11 cellular contexts compared by ENCODE assay signal in the genomic region with DNA sequence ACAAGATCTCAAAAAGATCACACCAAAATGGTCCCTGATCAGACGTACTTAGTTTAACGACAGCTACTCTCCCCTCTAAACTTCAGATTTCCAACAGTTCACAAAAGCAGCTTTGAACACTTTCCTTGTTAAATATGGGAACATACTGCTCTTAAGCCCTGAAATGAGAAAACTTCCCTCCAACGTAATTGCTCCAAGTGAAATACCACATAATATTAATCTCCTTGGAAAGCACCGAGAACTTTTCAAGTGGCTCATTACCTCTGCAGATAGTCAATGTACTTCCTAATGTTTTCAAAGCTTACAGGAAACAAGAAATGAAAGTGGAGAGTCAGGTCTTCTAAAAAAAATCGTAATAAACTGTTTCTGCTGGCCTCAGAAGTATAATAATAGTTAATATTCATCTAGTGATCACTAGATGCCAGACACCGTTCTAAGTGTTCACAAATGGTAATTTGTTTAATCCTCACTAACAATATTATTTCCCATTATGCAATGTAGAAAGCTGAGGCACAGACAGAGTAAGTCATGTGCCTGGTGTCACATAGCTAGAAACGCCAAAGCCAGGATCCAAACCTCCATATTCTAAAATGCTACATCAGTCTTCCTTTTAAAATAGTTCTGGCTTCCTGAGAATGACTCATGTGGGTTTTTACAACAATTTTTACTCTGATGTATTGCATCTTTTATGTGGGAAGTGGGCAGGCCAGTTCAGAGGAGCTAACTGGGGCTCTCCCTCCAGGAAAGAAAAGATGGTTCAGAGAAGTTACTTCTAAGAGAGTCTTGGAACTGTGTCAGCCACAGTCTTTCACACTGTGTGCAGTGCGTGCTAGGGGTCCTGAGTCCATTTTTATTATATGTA.
DNase-seq lines count a peak whose midpoint lies in the region; ATAC-seq and TF ChIP-seq lines count a peak whose summit lies in the region.
"Had no signal": no experiment of that assay in that cellular context is flagged by ENCODE, and none has a peak within 500 bp of the region (broad histone marks: within the 10 kb centered on the region; RNA-seq: fewer than 3 reads in every experiment).

No MANE protein-coding gene starts in this region.

- DNase-seq in AG08395 (ENCODE audit: low spot score) = peak; percentile 39
- peak; percentile 50 for DNase-seq in H4 (ENCODE audit: low spot score)
- DNase-seq in SJSA1 (ENCODE audit: low read depth in 1 of 2, low spot score in 2 of 2) = peak in 1 of 2 experiments; percentile 57
- peak; percentile 76 for DNase-seq in fibroblast of villous mesenchyme (ENCODE audit: low read depth)
- no peak for DNase-seq in NCI-H345 (lab: John Stamatoyannopoulos, UW)
- DNase-seq in iPS-NIHi7 (ENCODE audit: extremely low spot score) = no peak
- DNase-seq: COR-L47, hippocampal formation, natural killer cell had no signal

- H3K4me3 ChIP-seq in SJSA1 = no peak overlapping the region
- no peak overlapping the region for H3K4me3 ChIP-seq in fibroblast of villous mesenchyme (ENCODE audit: low read depth, low read length)

- no peaks in the 10 kb centered on the region for H3K36me3 ChIP-seq in SJSA1

- no peaks in the 10 kb centered on the region for H3K27me3 ChIP-seq in SJSA1 (replicated peaks)

- ATAC-seq in esophagus mucosa = no peak
- no peak for ATAC-seq in GM19324 (IDR thresholded peaks at IDR 0.05; ENCODE audit: low FRiP score, unreplicated experiment)
- ATAC-seq: natural killer cell had no signal

- peaks cover 34% of the 10 kb centered on the region for H3K4me1 ChIP-seq in SJSA1 (replicated peaks)

- H3K9me3 ChIP-seq in SJSA1 (replicated peaks) = no peaks in the 10 kb centered on the region

- no peak for TF ChIP-seq CTCF in fibroblast of villous mesenchyme (IDR thresholded peaks at IDR 0.05; ENCODE audit: insufficient read depth, low read depth, low read length)

- H3K27ac ChIP-seq in SJSA1 = peak overlapping the region; percentile 27; the same call in 1 of the 2 replicates

Comparison
In these comparisons a context has a peak if more than half of its experiments do, and no peak if none do; other contexts are left out.
1. DNase-seq: peak in AG08395 (single experiment), H4 (single experiment) and fibroblast of villous mesenchyme (single experiment); none in NCI-H345 (single experiment) and iPS-NIHi7 (single experiment).